14 cellular contexts compared by ENCODE assay signal in genomic region chrX:19750028-19750786, GRCh38.
DNase-seq lines count a peak whose midpoint lies in the region; ATAC-seq lines count a peak whose summit lies in the region.
"Had no signal": no experiment of that assay in that cellular context is flagged by ENCODE, and none has a peak within 500 bp of the region (broad histone marks: within the 10 kb centered on the region; RNA-seq: fewer than 3 reads in every experiment).

No MANE protein-coding gene starts in this region.

- no peaks in the 10 kb centered on the region for H3K27me3 Mint-ChIP-seq in activated CD4-positive, alpha-beta T cell treated with anti-CD3 and anti-CD28 coated beads, Interleukin-2, amount 10 ng/mL, durations not matched to agents 7 days and 5 days
- H3K27me3 Mint-ChIP-seq in T-helper 1 cell treated with Interleukin-12 subunit alpha and Interleukin-12 subunit beta and Interleukin-4 antibody, amounts not matched to agents 30 μg/mL and 1 μg/mL, for 36 hours (ENCODE audit: low read depth), result no peaks in the 10 kb centered on the region

- H3K4me3 Mint-ChIP-seq in activated CD4-positive, alpha-beta T cell treated with anti-CD3 and anti-CD28 coated beads, Interleukin-2, amount 10 ng/mL, durations not matched to agents 7 days and 5 days, result no peak overlapping the region
- H3K4me3 Mint-ChIP-seq in T-helper 1 cell treated with Interleukin-12 subunit alpha and Interleukin-12 subunit beta and Interleukin-4 antibody, amounts not matched to agents 30 μg/mL and 1 μg/mL, for 36 hours, result peak overlapping the region; percentile 65

- no peaks in the 10 kb centered on the region for H3K79me2 ChIP-seq in trophoblast cell (ENCODE audit: control insufficient read depth, insufficient read depth, low read length, poor library complexity)

- no peak overlapping the region for H2BK12ac ChIP-seq in trophoblast cell (ENCODE audit: low read length)

- no peak overlapping the region for H3K9ac ChIP-seq in trophoblast cell (ENCODE audit: low read length)

- no peak overlapping the region for H3K14ac ChIP-seq in trophoblast cell (ENCODE audit: low read length)

- peaks cover 92% of the 10 kb centered on the region for H3K4me1 Mint-ChIP-seq in activated CD4-positive, alpha-beta T cell treated with anti-CD3 and anti-CD28 coated beads, Interleukin-2, amount 10 ng/mL, durations not matched to agents 7 days and 5 days
- peaks cover 67% of the 10 kb centered on the region for H3K4me1 Mint-ChIP-seq in T-helper 1 cell treated with Interleukin-12 subunit alpha and Interleukin-12 subunit beta and Interleukin-4 antibody, amounts not matched to agents 30 μg/mL and 1 μg/mL, for 36 hours (ENCODE audit: low read depth)

- no CpG with 5 or more reads among the region's 10 CpGs for WGBS in trophoblast cell (ENCODE audit: extremely low coverage, insufficient coverage, insufficient read length)

- H3K27ac Mint-ChIP-seq in activated CD4-positive, alpha-beta T cell treated with anti-CD3 and anti-CD28 coated beads, Interleukin-2, amount 10 ng/mL, durations not matched to agents 7 days and 5 days, result peak overlapping the region; percentile 77
- H3K27ac Mint-ChIP-seq in T-helper 1 cell treated with Interleukin-12 subunit alpha and Interleukin-12 subunit beta and Interleukin-4 antibody, amounts not matched to agents 30 μg/mL and 1 μg/mL, for 36 hours, result peak overlapping the region; percentile 88

- H3K9me3 ChIP-seq in trophoblast cell (ENCODE audit: insufficient read depth, low read depth, low read length), result no peaks in the 10 kb centered on the region
- H3K9me3 ChIP-seq: thoracic aorta had no signal

- peaks cover 3% of the 10 kb centered on the region for H3K9me3 Mint-ChIP-seq in activated CD4-positive, alpha-beta T cell treated with anti-CD3 and anti-CD28 coated beads, Interleukin-2, amount 10 ng/mL, durations not matched to agents 7 days and 5 days
- H3K9me3 Mint-ChIP-seq in T-helper 1 cell treated with Interleukin-12 subunit alpha and Interleukin-12 subunit beta and Interleukin-4 antibody, amounts not matched to agents 30 μg/mL and 1 μg/mL, for 36 hours, result no peaks in the 10 kb centered on the region

- H2BK5ac ChIP-seq in trophoblast cell (ENCODE audit: low read depth, low read length, poor library complexity), result no peak overlapping the region

- no peaks in the 10 kb centered on the region for H3K27me3 ChIP-seq in trophoblast cell (ENCODE audit: insufficient read depth, low read length)

- H4K12ac ChIP-seq in trophoblast cell (ENCODE audit: low read depth, low read length), result no peak overlapping the region

- no peak overlapping the region for H2AFZ ChIP-seq in trophoblast cell (ENCODE audit: insufficient read depth, low read length, poor library complexity)
- H2AFZ ChIP-seq: PC-9 had no signal

- no peaks in the 10 kb centered on the region for H3K79me1 ChIP-seq in trophoblast cell (ENCODE audit: low read length)

- H3K4ac ChIP-seq in trophoblast cell (ENCODE audit: low read depth, low read length), result peak overlapping the region; percentile 27

- no peak overlapping the region for H3K18ac ChIP-seq in trophoblast cell (ENCODE audit: low read length)

- H3K4me3 ChIP-seq in trophoblast cell (ENCODE audit: low read depth, low read length), result no peak overlapping the region
- H3K4me3 ChIP-seq: PC-9, thoracic aorta had no signal

- H2BK120ac ChIP-seq in trophoblast cell (ENCODE audit: insufficient read depth, low read length, poor library complexity), result no peak overlapping the region

- H3K36me3 ChIP-seq in trophoblast cell (ENCODE audit: control insufficient read depth in 1 of 2, insufficient read depth in 2 of 2, low read length in 2 of 2), result peaks cover 0 to 5% of the 10 kb centered on the region in 2 experiments
- H3K36me3 ChIP-seq: thoracic aorta, WERI-Rb-1 had no signal

- CTCF ChIA-PET in activated CD4-positive, alpha-beta T cell treated with anti-CD3 and anti-CD28 coated beads, Interleukin-2, amount 10 ng/mL, durations not matched to agents 7 days and 5 days (lab: Charles Lee), result interaction anchor here (0.7 to 1.7 kb wide), 8 partner anchors 9 to 68 kb away, joined by 3 to 5 read pairs (median 4); no protein-coding TSS in a partner anchor

- no peak overlapping the region for H3K27ac ChIP-seq in trophoblast cell (ENCODE audit: low read depth, low read length)
- H3K27ac ChIP-seq: PC-9, thoracic aorta, WERI-Rb-1 had no signal

- no peak overlapping the region for H3K4me2 ChIP-seq in trophoblast cell (ENCODE audit: low read length)
- H3K4me2 ChIP-seq: PC-9 had no signal

- no peak overlapping the region for H2AK5ac ChIP-seq in trophoblast cell (ENCODE audit: low read length)

- no peak overlapping the region for H4K91ac ChIP-seq in trophoblast cell (ENCODE audit: low read depth, low read length)

- H3K36me3 Mint-ChIP-seq in activated CD4-positive, alpha-beta T cell treated with anti-CD3 and anti-CD28 coated beads, Interleukin-2, amount 10 ng/mL, durations not matched to agents 7 days and 5 days (ENCODE audit: low read depth), result peaks cover 51% of the 10 kb centered on the region
- H3K36me3 Mint-ChIP-seq in T-helper 1 cell treated with Interleukin-12 subunit alpha and Interleukin-12 subunit beta and Interleukin-4 antibody, amounts not matched to agents 30 μg/mL and 1 μg/mL, for 36 hours (ENCODE audit: low read depth), result peaks cover 29% of the 10 kb centered on the region

- H3K23ac ChIP-seq in trophoblast cell (ENCODE audit: low read length), result no peak overlapping the region

- DNase-seq in activated CD4-positive, alpha-beta T cell treated with anti-CD3 and anti-CD28 coated beads, Interleukin-2, amount 10 ng/mL, durations not matched to agents 7 days and 5 days, result no peak
- DNase-seq in activated CD4-positive, alpha-beta T cell treated with anti-CD3 and anti-CD28 coated beads, Interleukin-2, amount 50 U/mL, for 48 hours, result no peak
- no peak for DNase-seq in trophoblast cell
- DNase-seq in activated CD4-positive, CD25-positive, alpha-beta regulatory T cell treated with anti-CD3 and anti-CD28 coated beads, Interleukin-2, amount 50 U/mL, for 72 hours, result no peak
- DNase-seq: erythroblast; NCI-H1417; PC-9; stimulated activated CD4-positive, alpha-beta T cell treated with anti-CD3 and anti-CD28 coated beads, Interleukin-2, amount 100 ng/mL, for 24 hours; WERI-Rb-1 had no signal

- H3K4me1 ChIP-seq in trophoblast cell (ENCODE audit: control insufficient read depth in 1 of 2, insufficient read depth in 2 of 2, low read length in 2 of 2), result peaks cover 8% of the 10 kb centered on the region in 2 experiments

- POLR2A ChIA-PET in activated CD4-positive, alpha-beta T cell treated with anti-CD3 and anti-CD28 coated beads, Interleukin-2, amount 10 ng/mL, durations not matched to agents 7 days and 5 days (lab: Charles Lee), result no interaction called here

- ATAC-seq in HG02763 (IDR thresholded peaks at IDR 0.05; ENCODE audit: unreplicated experiment) (peak; percentile 38), GM19035 (IDR thresholded peaks at IDR 0.05; ENCODE audit: unreplicated experiment) (no peak), HG03108 (IDR thresholded peaks at IDR 0.05; ENCODE audit: unreplicated experiment) (no peak)

- no peak overlapping the region for H4K8ac ChIP-seq in trophoblast cell (ENCODE audit: low read depth, low read length)
